ENCODE assay signal across 1 cellular context in genomic region chr1:172390620-172391491, GRCh38.
TF ChIP-seq lines count a peak whose summit lies in the region.

No MANE protein-coding gene starts in this region.

TF ChIP-seq in endothelial cell of umbilical vein, 7 proteins besides CTCF, POLR2A, EP300 and RAD21 (continued from another document):
- no peak for TF ChIP-seq GATA2 (IDR thresholded peaks at IDR 0.05; ENCODE audit: insufficient read depth, insufficient read length, low read depth, low read length)
- no peak for TF ChIP-seq MAX (IDR thresholded peaks at IDR 0.05; ENCODE audit: insufficient read depth, insufficient read length)
